19 cellular contexts compared by ENCODE assay signal in the genomic region with DNA sequence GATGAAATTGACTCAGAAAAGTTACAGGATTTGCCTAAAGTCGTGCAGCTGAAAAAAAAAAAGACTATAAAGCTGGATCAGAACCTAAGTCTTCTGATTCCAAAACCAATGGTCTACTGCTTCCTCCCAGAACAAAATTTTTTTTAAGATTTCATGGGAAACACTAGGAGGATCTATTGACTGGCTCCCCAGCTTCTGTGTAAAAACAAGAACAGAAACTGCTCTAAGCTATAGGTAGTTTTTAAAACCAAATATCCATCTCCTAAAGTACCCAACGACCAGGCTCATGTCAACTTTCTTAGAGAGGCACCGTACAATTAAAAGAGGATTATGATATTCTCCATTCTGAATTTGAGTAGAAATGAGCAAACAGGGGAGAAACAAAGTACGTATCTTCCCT. TPM values are rescaled to one million over a fixed set of nuclear protein-coding genes. Genes with fewer than 3 reads are reported as not detected.
DNase-seq lines count a peak whose midpoint lies in the region; ATAC-seq lines count a peak whose summit lies in the region.
"Had no signal": no experiment of that assay in that cellular context is flagged by ENCODE, and none has a peak within 500 bp of the region (broad histone marks: within the 10 kb centered on the region; RNA-seq: fewer than 3 reads in every experiment).

No MANE protein-coding gene starts in this region.

- no peak for ATAC-seq in stimulated activated naive CD8-positive, alpha-beta T cell treated with anti-CD3 and anti-CD28 coated beads, Interleukin-15, Interleukin-2, amounts not matched to agents 100 U/mL and 50 U/mL, for 24 hours
- ATAC-seq in activated T-helper 17 cell treated with anti-CD3 and anti-CD28 coated beads, Interleukin-2, amount 50 U/mL, for 72 hours (replicated peaks), result no peak
- ATAC-seq in naive B cell (ENCODE audit: low read depth in 2 of 2), result peak in 1 of 2 donors; percentile 18
- ATAC-seq in activated naive CD4-positive, alpha-beta T cell treated with anti-CD3 and anti-CD28 coated beads, Interleukin-2, amount 50 U/mL, for 72 hours, result no peak
- ATAC-seq: activated CD4-positive, CD25-positive, alpha-beta regulatory T cell treated with anti-CD3 and anti-CD28 coated beads, Interleukin-2, amount 50 U/mL, for 24 hours had no signal

- H3K9me3 Mint-ChIP-seq in stimulated activated naive CD8-positive, alpha-beta T cell treated with anti-CD3 and anti-CD28 coated beads, Interleukin-15, Interleukin-2, amounts not matched to agents 100 ng/mL and 50 ng/mL, for 24 hours, result no peaks in the 10 kb centered on the region
- H3K9me3 Mint-ChIP-seq in activated T-helper 17 cell treated with anti-CD3 and anti-CD28 coated beads, Interleukin-2, amount 50 U/mL, for 72 hours, result no peaks in the 10 kb centered on the region
- H3K9me3 Mint-ChIP-seq in naive B cell, result no peaks in the 10 kb centered on the region
- no peaks in the 10 kb centered on the region for H3K9me3 Mint-ChIP-seq in activated naive CD4-positive, alpha-beta T cell treated with anti-CD3 and anti-CD28 coated beads, Interleukin-2, amount 50 U/mL, for 72 hours
- H3K9me3 Mint-ChIP-seq: activated naive CD4-positive, alpha-beta T cell treated with anti-CD3 and anti-CD28 coated beads for 36 hours; neural crest cell; T-helper 1 cell treated with Interleukin-12 subunit alpha and Interleukin-12 subunit beta and Interleukin-4 antibody, amounts not matched to agents 30 μg/mL and 1 μg/mL, for 36 hours; type B pancreatic cell had no signal

- H3K36me3 Mint-ChIP-seq in stimulated activated naive CD8-positive, alpha-beta T cell treated with anti-CD3 and anti-CD28 coated beads, Interleukin-15, Interleukin-2, amounts not matched to agents 100 ng/mL and 50 ng/mL, for 24 hours (ENCODE audit: low read depth), result peaks cover 3% of the 10 kb centered on the region
- peaks cover 4% of the 10 kb centered on the region for H3K36me3 Mint-ChIP-seq in activated T-helper 17 cell treated with anti-CD3 and anti-CD28 coated beads, Interleukin-2, amount 50 U/mL, for 72 hours (ENCODE audit: low read depth)
- H3K36me3 Mint-ChIP-seq in naive B cell, result no peaks in the 10 kb centered on the region
- H3K36me3 Mint-ChIP-seq in activated naive CD4-positive, alpha-beta T cell treated with anti-CD3 and anti-CD28 coated beads, Interleukin-2, amount 50 U/mL, for 72 hours, result no peaks in the 10 kb centered on the region
- H3K36me3 Mint-ChIP-seq: type B pancreatic cell had no signal

- peak overlapping the region; percentile 69 for H3K4me3 Mint-ChIP-seq in stimulated activated naive CD8-positive, alpha-beta T cell treated with anti-CD3 and anti-CD28 coated beads, Interleukin-15, Interleukin-2, amounts not matched to agents 100 ng/mL and 50 ng/mL, for 24 hours
- peak overlapping the region; percentile 75 for H3K4me3 Mint-ChIP-seq in activated T-helper 17 cell treated with anti-CD3 and anti-CD28 coated beads, Interleukin-2, amount 50 U/mL, for 72 hours
- H3K4me3 Mint-ChIP-seq in naive B cell, result peak overlapping the region; percentile 56 to 98 (median 91)
- H3K4me3 Mint-ChIP-seq: neural crest cell, type B pancreatic cell had no signal

- H3K4me1 Mint-ChIP-seq in stimulated activated naive CD8-positive, alpha-beta T cell treated with anti-CD3 and anti-CD28 coated beads, Interleukin-15, Interleukin-2, amounts not matched to agents 100 ng/mL and 50 ng/mL, for 24 hours (ENCODE audit: low read depth), result peaks cover 68% of the 10 kb centered on the region
- H3K4me1 Mint-ChIP-seq in activated T-helper 17 cell treated with anti-CD3 and anti-CD28 coated beads, Interleukin-2, amount 50 U/mL, for 72 hours, result peaks cover 28% of the 10 kb centered on the region
- H3K4me1 Mint-ChIP-seq in naive B cell, result peaks cover 48 to 76% (median 56%) of the 10 kb centered on the region in 3 donors

- H3K27ac Mint-ChIP-seq in stimulated activated naive CD8-positive, alpha-beta T cell treated with anti-CD3 and anti-CD28 coated beads, Interleukin-15, Interleukin-2, amounts not matched to agents 100 ng/mL and 50 ng/mL, for 24 hours, result no peak overlapping the region
- H3K27ac Mint-ChIP-seq in activated T-helper 17 cell treated with anti-CD3 and anti-CD28 coated beads, Interleukin-2, amount 50 U/mL, for 72 hours, result peak overlapping the region; percentile 89
- peak overlapping the region in 4 of 6 donors; percentile 84 to 98 (median 96) for H3K27ac Mint-ChIP-seq in naive B cell
- H3K27ac Mint-ChIP-seq in activated naive CD4-positive, alpha-beta T cell treated with anti-CD3 and anti-CD28 coated beads, Interleukin-2, amount 50 U/mL, for 72 hours, result peak overlapping the region in 1 of 2 donors; percentile 91
- H3K27ac Mint-ChIP-seq: T-helper 1 cell treated with Interleukin-12 subunit alpha and Interleukin-12 subunit beta and Interleukin-4 antibody, amounts not matched to agents 30 μg/mL and 1 μg/mL, for 36 hours had no signal

- H3K27me3 Mint-ChIP-seq in stimulated activated naive CD8-positive, alpha-beta T cell treated with anti-CD3 and anti-CD28 coated beads, Interleukin-15, Interleukin-2, amounts not matched to agents 100 ng/mL and 50 ng/mL, for 24 hours, result no peaks in the 10 kb centered on the region
- H3K27me3 Mint-ChIP-seq in activated T-helper 17 cell treated with anti-CD3 and anti-CD28 coated beads, Interleukin-2, amount 50 U/mL, for 72 hours, result no peaks in the 10 kb centered on the region
- H3K27me3 Mint-ChIP-seq in naive B cell, result no peaks in the 10 kb centered on the region
- H3K27me3 Mint-ChIP-seq: type B pancreatic cell had no signal

- no peak for DNase-seq in stimulated activated naive CD8-positive, alpha-beta T cell treated with anti-CD3 and anti-CD28 coated beads, Interleukin-15, Interleukin-2, amounts not matched to agents 100 U/mL and 50 U/mL, for 24 hours
- DNase-seq in naive B cell, result no peak
- no peak for DNase-seq in activated naive CD4-positive, alpha-beta T cell treated with anti-CD3 and anti-CD28 coated beads, Interleukin-2, amount 50 U/mL, for 72 hours (ENCODE audit: low spot score in 2 of 2)
- DNase-seq in NCI-H1694 treated with DMSO at 0.1 percent for 48 hours (lab: John Stamatoyannopoulos, UW), result no peak
- no peak for DNase-seq in NCI-H748 (lab: John Stamatoyannopoulos, UW; ENCODE audit: unreplicated experiment)
- no peak for DNase-seq in SIG-M5 treated with dmso at 0.1 percent for 504 hours (lab: John Stamatoyannopoulos, UW; ENCODE audit: unreplicated experiment)
- DNase-seq: activated CD8-positive, alpha-beta memory T cell treated with anti-CD3 and anti-CD28 coated beads, Interleukin-2, amount 50 U/mL, for 4 hours; activated naive CD4-positive, alpha-beta T cell treated with anti-CD3 and anti-CD28 coated beads for 36 hours; effector CD4-positive, alpha-beta T cell; GDM1; lower lobe of right lung; NCI-H1417; stimulated activated CD4-positive, alpha-beta T cell treated with anti-CD3 and anti-CD28 coated beads, Interleukin-2, amount 100 ng/mL, for 48 hours had no signal

RNA-seq across cellular contexts. Expression of gene FMNL3, which starts 9.4 kb away (rescaled TPM):
- total RNA-seq in activated T-helper 17 cell treated with anti-CD3 and anti-CD28 coated beads, Interleukin-2, amount 50 U/mL, for 72 hours, result 10 to 100 TPM; 19.9 to 33.8 TPM
- 10 to 100 TPM in 4 of 6 donors, 1 to 10 TPM in 2; 1.6 to 18.3 (median 15.2) TPM for polyA plus RNA-seq in naive B cell (ENCODE audit: low read depth in 6 of 6)
- 10 to 100 TPM; 25.9 to 27.6 TPM for total RNA-seq in activated naive CD4-positive, alpha-beta T cell treated with anti-CD3 and anti-CD28 coated beads, Interleukin-2, amount 50 U/mL, for 72 hours

RNA-seq across cellular contexts. Expression of gene TMBIM6, which starts 43.5 kb away (rescaled TPM):
- total RNA-seq in activated T-helper 17 cell treated with anti-CD3 and anti-CD28 coated beads, Interleukin-2, amount 50 U/mL, for 72 hours, result 100 to 1,000 TPM; 407 to 411 TPM
- 1,000 to 10,000 TPM in 1 of 6 donors, 100 to 1,000 TPM in 5; 740 to 1,714 (median 822) TPM for polyA plus RNA-seq in naive B cell (ENCODE audit: low read depth in 6 of 6)
- total RNA-seq in activated naive CD4-positive, alpha-beta T cell treated with anti-CD3 and anti-CD28 coated beads, Interleukin-2, amount 50 U/mL, for 72 hours, result 100 to 1,000 TPM; 361 to 467 TPM
